22 cellular contexts compared by ENCODE assay signal in genomic region chr17:44010966-44011647, GRCh38. TPM values are rescaled to one million over a fixed set of nuclear protein-coding genes. Genes with fewer than 3 reads are reported as not detected.
DNase-seq lines count a peak whose midpoint lies in the region; ATAC-seq and TF ChIP-seq lines count a peak whose summit lies in the region.
"Had no signal": no experiment of that assay in that cellular context is flagged by ENCODE, and none has a peak within 500 bp of the region (broad histone marks: within the 10 kb centered on the region; RNA-seq: fewer than 3 reads in every experiment).

No MANE protein-coding gene starts in this region.

- H3K36me3 Mint-ChIP-seq in Caco-2 (ENCODE audit: insufficient read depth, unreplicated experiment) (peaks cover 29% of the 10 kb centered on the region), nephron progenitor cell (ENCODE audit: low read depth) (peaks cover 15% of the 10 kb centered on the region)
- H3K36me3 Mint-ChIP-seq in T-helper 2 cell treated with Interferon-gamma antibody and Interleukin-4, amounts not matched to agents 5 μg/mL and 100 μg/mL, for 36 hours (ENCODE audit: low read depth), result peaks cover 7% of the 10 kb centered on the region
- peaks cover 19% of the 10 kb centered on the region for H3K36me3 Mint-ChIP-seq in activated CD8-positive, alpha-beta T cell treated with anti-CD3 and anti-CD28 coated beads for 36 hours (ENCODE audit: low read depth)

- H3K27me3 Mint-ChIP-seq in Caco-2 (ENCODE audit: insufficient read depth, unreplicated experiment), result no peaks in the 10 kb centered on the region
- H3K27me3 Mint-ChIP-seq in nephron progenitor cell (ENCODE audit: low read depth, poor library complexity), result peaks cover 14% of the 10 kb centered on the region
- H3K27me3 Mint-ChIP-seq in T-helper 2 cell treated with Interferon-gamma antibody and Interleukin-4, amounts not matched to agents 5 μg/mL and 100 μg/mL, for 36 hours (ENCODE audit: low read depth), result peaks cover 7% of the 10 kb centered on the region
- H3K27me3 Mint-ChIP-seq in activated CD8-positive, alpha-beta T cell treated with anti-CD3 and anti-CD28 coated beads for 36 hours, result peaks cover 4% of the 10 kb centered on the region

- H3K9me3 Mint-ChIP-seq in Caco-2 (ENCODE audit: unreplicated experiment) (no peaks in the 10 kb centered on the region), nephron progenitor cell (no peaks in the 10 kb centered on the region)
- H3K9me3 Mint-ChIP-seq in T-helper 2 cell treated with Interferon-gamma antibody and Interleukin-4, amounts not matched to agents 5 μg/mL and 100 μg/mL, for 36 hours, result no peaks in the 10 kb centered on the region
- no peaks in the 10 kb centered on the region for H3K9me3 Mint-ChIP-seq in activated CD8-positive, alpha-beta T cell treated with anti-CD3 and anti-CD28 coated beads for 36 hours
- H3K9me3 Mint-ChIP-seq: brain; CD8-positive, alpha-beta memory T cell; stimulated activated effector memory CD8-positive, alpha-beta T cell treated with anti-CD3 and anti-CD28 coated beads, Interleukin-12 subunit alpha, Interleukin-12 subunit beta, amount 100 ng/mL, for 72 hours had no signal

- no peaks in the 10 kb centered on the region for H3K4me1 Mint-ChIP-seq in Caco-2 (ENCODE audit: low read depth, unreplicated experiment)
- H3K4me1 Mint-ChIP-seq in nephron progenitor cell, result peaks cover 36% of the 10 kb centered on the region
- peaks cover 30% of the 10 kb centered on the region for H3K4me1 Mint-ChIP-seq in T-helper 2 cell treated with Interferon-gamma antibody and Interleukin-4, amounts not matched to agents 5 μg/mL and 100 μg/mL, for 36 hours (ENCODE audit: low read depth)
- H3K4me1 Mint-ChIP-seq in activated CD8-positive, alpha-beta T cell treated with anti-CD3 and anti-CD28 coated beads for 36 hours (ENCODE audit: low read depth), result peaks cover 25% of the 10 kb centered on the region

- no peak for ATAC-seq in activated CD8-positive, alpha-beta T cell treated with anti-CD3 and anti-CD28 coated beads for 36 hours
- ATAC-seq: activated CD4-positive, alpha-beta T cell treated with anti-CD3 and anti-CD28 coated beads for 36 hours; stimulated activated effector memory CD8-positive, alpha-beta T cell treated with anti-CD3 and anti-CD28 coated beads, Interleukin-12 subunit alpha, Interleukin-12 subunit beta, amount 100 ng/mL, for 72 hours had no signal

- TSS peak; percentile 26 for BruUV-seq in Caco-2 (replicated peaks; lab: Mats Ljungman, UMichigan)

- DNase-seq in Caco-2 (no peak), RWPE1 (ENCODE audit: low spot score) (no peak), fibroblast of gingiva (ENCODE audit: low read depth) (peak; percentile 96), nephron progenitor cell (no peak), T1000 (lab: John Stamatoyannopoulos, UW) (no peak)
- DNase-seq in T-helper 2 cell treated with Interferon-gamma antibody and Interleukin-4, amounts not matched to agents 5 μg/mL and 100 μg/mL, for 36 hours (ENCODE audit: low spot score), result no peak
- no peak for DNase-seq in activated CD8-positive, alpha-beta T cell treated with anti-CD3 and anti-CD28 coated beads for 36 hours
- DNase-seq: activated CD4-positive, alpha-beta T cell treated with anti-CD3 and anti-CD28 coated beads for 36 hours; activated CD8-positive, alpha-beta memory T cell treated with anti-CD3 and anti-CD28 coated beads, Interleukin-2, amount 50 U/mL, for 4 hours; activated naive CD4-positive, alpha-beta T cell treated with Interleukin-2 at 50 U/mL for 16 hours; CD8-positive, alpha-beta memory T cell; GM23248; hypothalamus; NCI-H146; NCI-H226; SHP77 treated with DMSO at 0.1 percent for 48 hours; T-helper 2 cell; transverse colon had no signal

- no peaks in the 10 kb centered on the region for H3K9me3 ChIP-seq in Caco-2
- H3K9me3 ChIP-seq: transverse colon had no signal

- POLR2A ChIA-PET in Caco-2 (lab: Charles Lee) (no interaction called here), RWPE1 (lab: Yijun Ruan, JAX; ENCODE audit: low non-redundant PET) (no interaction called here)
- POLR2A ChIA-PET in activated CD8-positive, alpha-beta T cell treated with anti-CD3 and anti-CD28 coated beads for 36 hours (lab: Charles Lee), result interaction anchor here (0.9 to 1.5 kb wide), 3 partner anchors 12 to 643 kb away, joined by 3 read pairs; no protein-coding TSS in a partner anchor

- peaks cover 3% of the 10 kb centered on the region; the same call in 1 of the 2 replicates for H3K4me1 ChIP-seq in Caco-2

- CTCF ChIA-PET in Caco-2 (lab: Charles Lee), result no interaction called here
- CTCF ChIA-PET in RWPE1 (lab: Yijun Ruan, JAX), result interaction anchor here (0.6 kb wide), 2 partner anchors 47 to 289 kb away, joined by 3 read pairs; no protein-coding TSS in a partner anchor
- CTCF ChIA-PET in activated CD8-positive, alpha-beta T cell treated with anti-CD3 and anti-CD28 coated beads for 36 hours (lab: Charles Lee), result interaction anchor here (1.2 kb wide), 1 partner anchor 12 kb away, joined by 3 read pairs; no protein-coding TSS in a partner anchor

- H3K4me3 Mint-ChIP-seq in Caco-2 (ENCODE audit: unreplicated experiment) (no peak overlapping the region), nephron progenitor cell (no peak overlapping the region)
- no peak overlapping the region for H3K4me3 Mint-ChIP-seq in T-helper 2 cell treated with Interferon-gamma antibody and Interleukin-4, amounts not matched to agents 5 μg/mL and 100 μg/mL, for 36 hours
- no peak overlapping the region for H3K4me3 Mint-ChIP-seq in activated CD8-positive, alpha-beta T cell treated with anti-CD3 and anti-CD28 coated beads for 36 hours
- H3K4me3 Mint-ChIP-seq: activated CD4-positive, alpha-beta T cell treated with anti-CD3 and anti-CD28 coated beads for 36 hours; stimulated activated effector memory CD8-positive, alpha-beta T cell treated with anti-CD3 and anti-CD28 coated beads, Interleukin-12 subunit alpha, Interleukin-12 subunit beta, amount 100 ng/mL, for 72 hours had no signal

- peak overlapping the region; percentile 53 for H3K27ac ChIP-seq in RWPE1
- H3K27ac ChIP-seq: GM23248, transverse colon had no signal

- intact Hi-C loops in Caco-2 (cut with micrococcal nuclease; ENCODE audit: unreplicated experiment), result no loop called here
- intact Hi-C loops in activated CD8-positive, alpha-beta T cell treated with anti-CD3 and anti-CD28 coated beads for 36 hours (cut with micrococcal nuclease), result no loop called here

- no peak for TF ChIP-seq CTCF in Caco-2 (IDR thresholded peaks at IDR 0.05; ENCODE audit: insufficient read depth in 1 of 2, low read depth in 1 of 2, low read length in 1 of 2, severe bottlenecking in 1 of 2, unreplicated experiment in 1 of 2)
- TF ChIP-seq CTCF in RWPE1 (conservative IDR thresholded peaks at IDR 0.05; ENCODE audit: low read depth), result no peak
- no peak for TF ChIP-seq CTCF in nephron progenitor cell (IDR thresholded peaks at IDR 0.05)
- TF ChIP-seq CTCF in activated CD8-positive, alpha-beta T cell treated with anti-CD3 and anti-CD28 coated beads for 36 hours (IDR thresholded peaks at IDR 0.05), result no peak

- no peaks in the 10 kb centered on the region for H3K27me3 ChIP-seq in Caco-2 (replicated peaks; ENCODE audit: control insufficient read depth, insufficient read depth, low read length)
- H3K27me3 ChIP-seq: transverse colon had no signal

- no peak overlapping the region for H3K4me3 ChIP-seq in Caco-2 (ENCODE audit: low read depth, low read length)
- H3K4me3 ChIP-seq: GM23248, smooth muscle cell, transverse colon had no signal

- H3K27ac Mint-ChIP-seq in Caco-2 (ENCODE audit: unreplicated experiment), result no peak overlapping the region
- H3K27ac Mint-ChIP-seq in nephron progenitor cell, result peak overlapping the region; percentile 81
- H3K27ac Mint-ChIP-seq in T-helper 2 cell treated with Interferon-gamma antibody and Interleukin-4, amounts not matched to agents 5 μg/mL and 100 μg/mL, for 36 hours, result no peak overlapping the region
- H3K27ac Mint-ChIP-seq in activated CD8-positive, alpha-beta T cell treated with anti-CD3 and anti-CD28 coated beads for 36 hours, result no peak overlapping the region
- H3K27ac Mint-ChIP-seq: activated CD4-positive, alpha-beta T cell treated with anti-CD3 and anti-CD28 coated beads for 36 hours; stimulated activated effector memory CD8-positive, alpha-beta T cell treated with anti-CD3 and anti-CD28 coated beads, Interleukin-12 subunit alpha, Interleukin-12 subunit beta, amount 100 ng/mL, for 72 hours had no signal

- H3K36me3 ChIP-seq in Caco-2 (ENCODE audit: control insufficient read depth, insufficient read depth, low read length), result 0 out of 2 replicates have a peak, but pooled peaks cover 2% of the 10 kb centered on the region
- H3K36me3 ChIP-seq: transverse colon had no signal

RNA-seq across cellular contexts. Expression of gene TMEM101, which starts 3.7 kb away (rescaled TPM):
- total RNA-seq in Caco-2 (2022), result 41.7 and 43.5 TPM in 2 replicates
- 10 to 100 TPM; 26.1 to 28.5 TPM for total RNA-seq in activated CD8-positive, alpha-beta T cell treated with anti-CD3 and anti-CD28 coated beads for 36 hours

RNA-seq across cellular contexts. Expression of gene NAGS, which starts 6.7 kb away (rescaled TPM):
- total RNA-seq in Caco-2 (2022), result 0.42 and 0.50 TPM in 2 replicates
- total RNA-seq in activated CD8-positive, alpha-beta T cell treated with anti-CD3 and anti-CD28 coated beads for 36 hours, result 1 to 10 TPM; 1.7 to 2.4 TPM

RNA-seq across cellular contexts. Expression of gene LSM12, which starts 55.4 kb away (rescaled TPM):
- 83.1 and 85.5 TPM in 2 replicates for total RNA-seq in Caco-2 (2022)
- 100 to 1,000 TPM; 104 to 110 TPM for total RNA-seq in activated CD8-positive, alpha-beta T cell treated with anti-CD3 and anti-CD28 coated beads for 36 hours

RNA-seq across cellular contexts. Expression of gene PYY, which starts 57.4 kb away (rescaled TPM):
- total RNA-seq in Caco-2 (2022), result not detected in 2 replicates
- under 1 TPM in 1 of 2 experiments, not detected in 1; 0.29 TPM for total RNA-seq in activated CD8-positive, alpha-beta T cell treated with anti-CD3 and anti-CD28 coated beads for 36 hours
- total RNA-seq: activated CD4-positive, alpha-beta T cell treated with anti-CD3 and anti-CD28 coated beads for 36 hours; CD8-positive, alpha-beta memory T cell; GM23248; HT1080; smooth muscle cell had no signal

RNA-seq across cellular contexts. Expression of gene G6PC3, which starts 59.4 kb away (rescaled TPM):
- total RNA-seq in Caco-2 (2022), result 60.1 and 64.5 TPM in 2 replicates
- total RNA-seq in activated CD8-positive, alpha-beta T cell treated with anti-CD3 and anti-CD28 coated beads for 36 hours, result 10 to 100 TPM; 20.2 to 20.7 TPM
